1 cellular context compared by ENCODE assay signal in genomic region chr1:212230329-212230728, GRCh38.
TF ChIP-seq lines count a peak whose summit lies in the region.

No MANE protein-coding gene starts in this region.

TF ChIP-seq in IMR-90, 13 proteins besides CTCF, POLR2A, EP300 and RAD21 (continued from another document):
- TF ChIP-seq USF2 (IDR thresholded peaks at IDR 0.05; ENCODE audit: low read depth, low read length) (no peak), CHD1 (IDR thresholded peaks at IDR 0.05; ENCODE audit: low read depth, low read length) (no peak)
